Comparison of ENCODE assay signal across 12 cellular contexts in genomic region chr19:35039881-35040456, GRCh38. TPM values are rescaled to one million over a fixed set of nuclear protein-coding genes. Genes with fewer than 3 reads are reported as not detected.
DNase-seq lines count a peak whose midpoint lies in the region; ATAC-seq, FAIRE-seq and TF ChIP-seq lines count a peak whose summit lies in the region.
"Had no signal": no experiment of that assay in that cellular context is flagged by ENCODE, and none has a peak within 500 bp of the region (broad histone marks: within the 10 kb centered on the region; RNA-seq: fewer than 3 reads in every experiment).

No MANE protein-coding gene starts in this region.

- peaks cover 7% of the 10 kb centered on the region for H3K27me3 Mint-ChIP-seq in nephron progenitor cell (ENCODE audit: low read depth, poor library complexity)

- intact Hi-C loops in left cardiac atrium (cut with DNase I): loop anchor here in 1 of 2 donors (5.0 kb wide), 1 partner anchor 52 kb away; no protein-coding TSS in a partner anchor

- peak overlapping the region; percentile 81 to 82 for H3K27ac ChIP-seq in right atrium auricular region
- no peak overlapping the region for H3K27ac ChIP-seq in duodenal mucosa (ENCODE audit: low read depth, low read length)

- H3K36me3 Mint-ChIP-seq in nephron progenitor cell (ENCODE audit: low read depth): no peaks in the 10 kb centered on the region

- ATAC-seq in left cardiac atrium (no peak), GM21515 (IDR thresholded peaks at IDR 0.05; ENCODE audit: unreplicated experiment) (no peak), GM18511 (IDR thresholded peaks at IDR 0.05; ENCODE audit: unreplicated experiment) (no peak)

- peak overlapping the region; percentile 56 for H3K4me3 Mint-ChIP-seq in nephron progenitor cell

- DNase-seq in right atrium auricular region (ENCODE audit: low spot score) (no peak), left cardiac atrium (no peak), nephron progenitor cell (no peak), foreskin melanocyte (no peak), H54 (ENCODE audit: insufficient read length, low spot score) (no peak)
- DNase-seq: activated gamma-delta T cell treated with Interleukin-2 at 50 U/mL for 16 hours, small intestine had no signal

- H3K9me3 Mint-ChIP-seq in nephron progenitor cell: no peaks in the 10 kb centered on the region

- peaks cover 69% of the 10 kb centered on the region for H3K4me1 Mint-ChIP-seq in nephron progenitor cell

- H3K27me3 ChIP-seq in right atrium auricular region (no peaks in the 10 kb centered on the region), duodenal mucosa (ENCODE audit: control insufficient read depth in 1 of 2, insufficient read depth in 2 of 2, low read length in 2 of 2) (peaks cover 2 to 7% of the 10 kb centered on the region in 2 donors)

- no peak overlapping the region for H3K9ac ChIP-seq in duodenal mucosa (ENCODE audit: low read depth in 1 of 2, low read length in 2 of 2)

- TF ChIP-seq POLR2A in H54 (IDR thresholded peaks at IDR 0.05; ENCODE audit: low read depth, low read length): no peak

- peaks cover 19% of the 10 kb centered on the region for H3K36me3 ChIP-seq in right atrium auricular region
- H3K36me3 ChIP-seq in duodenal mucosa (ENCODE audit: control insufficient read depth in 1 of 2, insufficient read depth in 2 of 2, low read length in 2 of 2): no peaks in the 10 kb centered on the region

- no peaks in the 10 kb centered on the region for H3K9me3 ChIP-seq in right atrium auricular region
- H3K9me3 ChIP-seq in duodenal mucosa (ENCODE audit: control insufficient read depth in 1 of 2, low read length in 2 of 2): no peaks in the 10 kb centered on the region

- H3K4me3 ChIP-seq in right atrium auricular region (peak overlapping the region in 1 of 2 donors; percentile 25), duodenal mucosa (ENCODE audit: low read depth in 1 of 2, low read length in 2 of 2) (peak overlapping the region; percentile 34 to 43)

- no peak for FAIRE-seq in H54 (lab: Jason Lieb, UNC)
- FAIRE-seq: keratinocyte, small intestine had no signal

- peak overlapping the region; percentile 36 for H3K27ac Mint-ChIP-seq in nephron progenitor cell

- H3K4me1 ChIP-seq in right atrium auricular region: peaks cover 0 to 60% of the 10 kb centered on the region in 2 donors
- H3K4me1 ChIP-seq in duodenal mucosa (ENCODE audit: control insufficient read depth in 1 of 2, insufficient read depth in 2 of 2, low read length in 2 of 2): peaks cover 10 to 12% of the 10 kb centered on the region in 2 donors

- TF ChIP-seq CTCF in right atrium auricular region (IDR thresholded peaks at IDR 0.05) (no peak), nephron progenitor cell (IDR thresholded peaks at IDR 0.05) (no peak)

RNA-seq across cellular contexts. Expression of gene HPN, which starts 1.6 kb away (rescaled TPM):
- total RNA-seq in right atrium auricular region (1 to 10 TPM; 2.5 to 7.2 TPM), left cardiac atrium (1 to 10 TPM; 5.6 to 7.2 TPM)
- total RNA-seq: T-helper 1 cell treated with Interleukin-12 subunit alpha and Interleukin-12 subunit beta and Interleukin-4 antibody, amounts not matched to agents 30 ng/mL and 1 ng/mL, for 36 hours had no signal

RNA-seq across cellular contexts. Expression of gene SCN1B, which starts 9.7 kb away (rescaled TPM):
- 100 to 1,000 TPM in 1 of 2 donors, 10 to 100 TPM in 1; 57.3 to 119 TPM for total RNA-seq in right atrium auricular region
- total RNA-seq in left cardiac atrium: 100 to 1,000 TPM in 1 of 2 donors, 10 to 100 TPM in 1; 73.6 to 163 TPM

RNA-seq across cellular contexts. Expression of gene GRAMD1A, which starts 39.8 kb away (rescaled TPM):
- 10 to 100 TPM; 29.6 to 37.7 TPM for total RNA-seq in right atrium auricular region
- 10 to 100 TPM; 29.2 to 45.5 TPM for total RNA-seq in left cardiac atrium
